Comparison of ENCODE assay signal across 29 cellular contexts in genomic region chr19:30305346-30306060, GRCh38.
DNase-seq lines count a peak whose midpoint lies in the region; ATAC-seq, FAIRE-seq and TF ChIP-seq lines count a peak whose summit lies in the region.
"Had no signal": no experiment of that assay in that cellular context is flagged by ENCODE, and none has a peak within 500 bp of the region (broad histone marks: within the 10 kb centered on the region; RNA-seq: fewer than 3 reads in every experiment).

No MANE protein-coding gene starts in this region.

- TF ChIP-seq CTCF in right atrium auricular region (IDR thresholded peaks at IDR 0.05) (no peak), coronary artery (IDR thresholded peaks at IDR 0.05) (no peak)

- H3K27me3 ChIP-seq in right atrium auricular region (no peaks in the 10 kb centered on the region), Karpas-422 (ENCODE audit: low read length) (no peaks in the 10 kb centered on the region)
- H3K27me3 ChIP-seq: BLaER1 treated with 17β-estradiol and CSF1 and Interleukin-3, amounts not matched to agents 10 nM and 100 nM had no signal

- DNase-seq in Right ventricle myocardium superior = no peak
- DNase-seq in right atrium auricular region (ENCODE audit: low spot score) = no peak
- DNase-seq in Karpas-422 = peak; percentile 56
- DNase-seq in coronary artery (ENCODE audit: low spot score) = peak; percentile 40
- no peak for DNase-seq in urothelium cell line (ENCODE audit: low spot score)
- no peak for DNase-seq in germinal center (ENCODE audit: low spot score)
- no peak for DNase-seq in activated effector memory CD4-positive, alpha-beta T cell treated with anti-CD3 and anti-CD28 coated beads, Interleukin-2, amount 50 U/mL, for 16 hours
- DNase-seq in ecto neural progenitor cell (ENCODE audit: low spot score) = no peak
- DNase-seq: AML-193; CD4-positive, alpha-beta T cell; COR-L47; DMS 273 treated with DMSO at 0.1 percent for 48 hours; DMS79; EL; GF-D8; H7; Kasumi-1; NCI-H1092 treated with DMSO at 0.1 percent for 48 hours; NCI-H146; NCI-H1930; NCI-H2107; NCI-H524 treated with DMSO at 0.1 percent for 48 hours; NCI-H774 had no signal

- H3K9me3 ChIP-seq in right atrium auricular region = no peaks in the 10 kb centered on the region
- no peaks in the 10 kb centered on the region for H3K9me3 ChIP-seq in Karpas-422 (ENCODE audit: low read length)
- H3K9me3 ChIP-seq: A549; BLaER1 treated with 17β-estradiol and CSF1 and Interleukin-3, amounts not matched to agents 10 nM and 100 nM had no signal

- intact Hi-C loops in Right ventricle myocardium superior (cut with DNase I) = no loop called here

- H2AFZ ChIP-seq in Karpas-422 (ENCODE audit: low read length) = no peak overlapping the region

- peak; percentile 40 for FAIRE-seq in urothelium cell line (lab: Jason Lieb, UNC)
- FAIRE-seq: GM12891, HepG2 had no signal

- peak overlapping the region; percentile 66 for H3K9ac ChIP-seq in Karpas-422 (ENCODE audit: low read length)
- H3K9ac ChIP-seq: BLaER1 treated with 17β-estradiol and CSF1 and Interleukin-3, amounts not matched to agents 10 nM and 100 nM had no signal

- no peaks in the 10 kb centered on the region for H3K36me3 ChIP-seq in right atrium auricular region
- no peaks in the 10 kb centered on the region; the same call in 1 of the 2 replicates for H3K36me3 ChIP-seq in Karpas-422 (ENCODE audit: insufficient read depth, low read length)
- H3K36me3 ChIP-seq: BLaER1 treated with 17β-estradiol and CSF1 and Interleukin-3, amounts not matched to agents 10 nM and 100 nM had no signal

- H3K4me3 ChIP-seq in right atrium auricular region (no peak overlapping the region), Karpas-422 (ENCODE audit: low read length) (peak overlapping the region; percentile 44; the same call in 1 of the 2 replicates), coronary artery (no peak overlapping the region)
- H3K4me3 ChIP-seq: A549; BLaER1 treated with 17β-estradiol and CSF1 and Interleukin-3, amounts not matched to agents 10 nM and 100 nM had no signal

- no peak overlapping the region for H3K27ac ChIP-seq in right atrium auricular region
- H3K27ac ChIP-seq in Karpas-422 (ENCODE audit: low read length) = peak overlapping the region; percentile 99
- H3K27ac ChIP-seq in coronary artery = no peak overlapping the region
- H3K27ac ChIP-seq: A549; BLaER1 treated with 17β-estradiol and CSF1 and Interleukin-3, amounts not matched to agents 10 nM and 100 nM; RWPE1 had no signal

- ATAC-seq in Right ventricle myocardium superior (ENCODE audit: poor library complexity) = peak; percentile 81
- ATAC-seq: A549, HepG2, Panc1 had no signal

- H3K79me2 ChIP-seq in Karpas-422 (ENCODE audit: low read length) = no peaks in the 10 kb centered on the region

- H3K4me2 ChIP-seq in Karpas-422 (ENCODE audit: low read depth, low read length, poor library complexity, severe bottlenecking) = peak overlapping the region; percentile 70
- H3K4me2 ChIP-seq: A549; BLaER1 treated with 17β-estradiol and CSF1 and Interleukin-3, amounts not matched to agents 10 nM and 100 nM had no signal

- no peaks in the 10 kb centered on the region for H3K9me2 ChIP-seq in Karpas-422 (replicated peaks; ENCODE audit: insufficient read depth, low read length)

- H4K20me1 ChIP-seq in Karpas-422 (ENCODE audit: insufficient read depth, low read depth, low read length) = no peaks in the 10 kb centered on the region

- H3K4me1 ChIP-seq in right atrium auricular region (no peaks in the 10 kb centered on the region), Karpas-422 (ENCODE audit: low read length) (peaks cover 80% of the 10 kb centered on the region)
- H3K4me1 ChIP-seq: A549; BLaER1 treated with 17β-estradiol and CSF1 and Interleukin-3, amounts not matched to agents 10 nM and 100 nM had no signal

Comparison
In these comparisons a context has a peak if more than half of its experiments do, and no peak if none do; other contexts are left out.
1. DNase-seq: peak in Karpas-422 (single experiment) and coronary artery (single experiment); none in Right ventricle myocardium superior (single experiment), right atrium auricular region (single experiment), urothelium cell line (single experiment), germinal center (single experiment), activated effector memory CD4-positive, alpha-beta T cell treated with anti-CD3 and anti-CD28 coated beads, Interleukin-2, amount 50 U/mL, for 16 hours (single experiment) and ecto neural progenitor cell (single experiment).